ENCODE assay signal across 12 cellular contexts in genomic region chr15:81289910-81290309, GRCh38.
"Had no signal": no experiment of that assay in that cellular context is flagged by ENCODE, and none has a peak within 500 bp of the region (broad histone marks: within the 10 kb centered on the region; RNA-seq: fewer than 3 reads in every experiment).

No MANE protein-coding gene starts in this region.

- DNase-seq: anterior cingulate cortex; dorsolateral prefrontal cortex; nephron progenitor cell; stimulated activated CD4-positive, alpha-beta T cell treated with anti-CD3 and anti-CD28 coated beads, Interleukin-12 subunit alpha, Interleukin-12 subunit beta, amount 100 ng/mL, for 4 hours; stimulated activated naive CD8-positive, alpha-beta T cell treated with anti-CD3 and anti-CD28 coated beads, Interleukin-15, amount 100 ng/mL, for 72 hours; testis had no signal

- H3K4me3 Mint-ChIP-seq: nephron progenitor cell; T-helper 2 cell treated with Interferon-gamma antibody and Interleukin-4, amounts not matched to agents 5 μg/mL and 100 μg/mL, for 36 hours had no signal

- H3K27me3 ChIP-seq: dorsolateral prefrontal cortex, testis had no signal

- H3K27ac ChIP-seq: dorsolateral prefrontal cortex, prostate gland, testis had no signal

- H3K4me3 ChIP-seq: dorsolateral prefrontal cortex, prostate gland, testis had no signal

- ATAC-seq: activated CD4-positive, CD25-positive, alpha-beta regulatory T cell treated with anti-CD3 and anti-CD28 coated beads, Interleukin-2, amount 50 U/mL, for 24 hours; activated naive CD4-positive, alpha-beta T cell treated with anti-CD3 and anti-CD28 coated beads, Interleukin-2, amount 50 U/mL, for 72 hours; esophagus mucosa; left lobe of liver; stimulated activated naive CD8-positive, alpha-beta T cell treated with anti-CD3 and anti-CD28 coated beads, Interleukin-15, amount 100 ng/mL, for 72 hours had no signal

- H3K27me3 Mint-ChIP-seq: stimulated activated naive CD8-positive, alpha-beta T cell treated with anti-CD3 and anti-CD28 coated beads, Interleukin-15, amount 100 ng/mL, for 72 hours had no signal

- H3K9me3 Mint-ChIP-seq: nephron progenitor cell had no signal

- H3K4me1 ChIP-seq: prostate gland, testis had no signal

- H3K27ac Mint-ChIP-seq: nephron progenitor cell; stimulated activated naive CD8-positive, alpha-beta T cell treated with anti-CD3 and anti-CD28 coated beads, Interleukin-15, amount 100 ng/mL, for 72 hours; T-helper 2 cell treated with Interferon-gamma antibody and Interleukin-4, amounts not matched to agents 5 μg/mL and 100 μg/mL, for 36 hours had no signal

- H3K36me3 ChIP-seq: prostate gland had no signal

- H3K9me3 ChIP-seq: prostate gland, testis had no signal
